ENCODE assay signal across 8 cellular contexts in genomic region chr17:44014437-44015172, GRCh38. TPM values are rescaled to one million over a fixed set of nuclear protein-coding genes. Genes with fewer than 3 reads are reported as not detected.
A peak's percentile ranks its signal among the peaks of the same experiment; 100 is the strongest.
DNase-seq lines count a peak whose midpoint lies in the region; ATAC-seq and TF ChIP-seq lines count a peak whose summit lies in the region.

Gene TMEM101, minus strand, starts transcription at chr17:44014963. Its CDS starts 11 bp downstream, at chr17:44014952.

- H2AFZ ChIP-seq in parathyroid adenoma: peak within 1 kb of the TSS; percentile 87

- TF ChIP-seq CTCF in parathyroid adenoma (IDR thresholded peaks at IDR 0.05): no peak
- TF ChIP-seq CTCF in tibial artery (IDR thresholded peaks at IDR 0.05): no peak

- H3K9me3 ChIP-seq in adipocyte (ENCODE audit: control insufficient read depth, low read length): no peaks in the 10 kb centered on the region
- H3K9me3 ChIP-seq in parathyroid adenoma (ENCODE audit: control insufficient read depth, low read length): no peaks in the 10 kb centered on the region
- no peaks in the 10 kb centered on the region for H3K9me3 ChIP-seq in tibial artery

- H3K36me3 ChIP-seq in adipocyte (ENCODE audit: control insufficient read depth, insufficient read depth, low read length, severe bottlenecking): peaks cover 9% of the 10 kb centered on the region
- no peaks in the 10 kb centered on the region for H3K36me3 ChIP-seq in parathyroid adenoma (ENCODE audit: control insufficient read depth, insufficient read depth, low read length)
- peaks cover 0 to 26% (median 0%) of the 10 kb centered on the region in 3 donors for H3K36me3 ChIP-seq in tibial artery

- H3K4me1 ChIP-seq in adipocyte (ENCODE audit: control insufficient read depth, insufficient read depth, low read length): peaks cover 12% of the 10 kb centered on the region
- H3K4me1 ChIP-seq in parathyroid adenoma: peaks cover 4% of the 10 kb centered on the region
- peaks cover 0 to 21% (median 12%) of the 10 kb centered on the region in 4 donors for H3K4me1 ChIP-seq in tibial artery

- H3K27me3 ChIP-seq in adipocyte (replicated peaks; ENCODE audit: control insufficient read depth, insufficient read depth, low read length) (no peaks in the 10 kb centered on the region), parathyroid adenoma (ENCODE audit: control insufficient read depth, insufficient read depth, low read length) (no peaks in the 10 kb centered on the region), tibial artery (no peaks in the 10 kb centered on the region)

- peak; percentile 73 for ATAC-seq in HG02588 (IDR thresholded peaks at IDR 0.05; ENCODE audit: unreplicated experiment)

- H3K4me2 ChIP-seq in parathyroid adenoma (ENCODE audit: low read length): peak within 1 kb of the TSS; percentile 92

- peak within 1 kb of the TSS; percentile 96 for H3K4me3 ChIP-seq in adipocyte (ENCODE audit: low read length)
- H3K4me3 ChIP-seq in parathyroid adenoma (ENCODE audit: low read depth, low read length): peak within 1 kb of the TSS; percentile 99
- peak within 1 kb of the TSS; percentile 74 to 76 for H3K4me3 ChIP-seq in tibial artery

- H3K27ac ChIP-seq in parathyroid adenoma (peak within 1 kb of the TSS; percentile 77), tibial artery (peak within 1 kb of the TSS; percentile 68 to 77)

- no peaks in the 10 kb centered on the region for H3K79me2 ChIP-seq in parathyroid adenoma

- intact Hi-C loops in cardiac septum (cut with DNase I): loop anchor here (5.0 kb wide), 1 partner anchor 53 kb away; the partner anchor contains the start of gene LSM12
- intact Hi-C loops in tibial artery (cut with DNase I; ENCODE audit: low total_unique reads): loop anchor here (5.0 kb wide), 1 partner anchor 53 kb away; the partner anchor contains the start of gene LSM12

- H3K9ac ChIP-seq in adipocyte (ENCODE audit: low read length) (peak within 1 kb of the TSS; percentile 97), parathyroid adenoma (peak within 1 kb of the TSS; percentile 16)

- DNase-seq in GM04503 (ENCODE audit: low read depth): peak; percentile 61
- peak; percentile 57 for DNase-seq in NCI-H1417 treated with DMSO at 0.1 percent for 48 hours (lab: John Stamatoyannopoulos, UW)
- peak; percentile 85 for DNase-seq in T follicular helper cell (ENCODE audit: low read depth)
- DNase-seq in adipocyte (ENCODE audit: low read depth): peak; percentile 97
- peak; percentile 95 for DNase-seq in cardiac septum (ENCODE audit: low spot score)
- peak; percentile 91 to 92 for DNase-seq in tibial artery

RNA-seq across cellular contexts. Expression of gene TMEM101, which starts in this region (rescaled TPM):
- total RNA-seq in cardiac septum: 12.4 TPM

Comparison
In these comparisons a context has a peak if more than half of its experiments do, and no peak if none do; other contexts are left out.
1. Peak in every context shown above with its lines: DNase-seq, ATAC-seq, H3K4me3 ChIP-seq and H3K27ac ChIP-seq.